In genomic region chr4:18954538-18954937, GRCh38 we compare ENCODE assay signal across 29 cellular contexts.
"Had no signal": no experiment of that assay in that cellular context is flagged by ENCODE, and none has a peak within 500 bp of the region (broad histone marks: within the 10 kb centered on the region; RNA-seq: fewer than 3 reads in every experiment).

No MANE protein-coding gene starts in this region.

- H3K36me3 ChIP-seq: ascending aorta, cardiac muscle cell, heart left ventricle, lower lobe of right lung, neural progenitor cell, spleen, transverse colon had no signal

- H3K4me3 Mint-ChIP-seq: activated CD4-positive, alpha-beta T cell treated with anti-CD3 and anti-CD28 coated beads for 36 hours; activated naive CD4-positive, alpha-beta T cell treated with anti-CD3 and anti-CD28 coated beads, Interleukin-2, amount 10 ng/mL, durations not matched to agents 7 days and 5 days; activated naive CD8-positive, alpha-beta T cell treated with anti-CD3 and anti-CD28 coated beads, Interleukin-2, amount 10 ng/mL, durations not matched to agents 7 days and 5 days; brain; effector memory CD8-positive, alpha-beta T cell; natural killer cell; neural progenitor cell had no signal

- H3K27me3 ChIP-seq: ascending aorta, cardiac muscle cell, heart left ventricle, neural progenitor cell, spleen, transverse colon had no signal

- H3K4me1 Mint-ChIP-seq: activated CD4-positive, alpha-beta T cell treated with anti-CD3 and anti-CD28 coated beads for 36 hours; activated naive CD4-positive, alpha-beta T cell treated with anti-CD3 and anti-CD28 coated beads, Interleukin-2, amount 10 ng/mL, durations not matched to agents 7 days and 5 days; activated naive CD8-positive, alpha-beta T cell treated with anti-CD3 and anti-CD28 coated beads, Interleukin-2, amount 10 ng/mL, durations not matched to agents 7 days and 5 days; brain; natural killer cell; neural progenitor cell had no signal

- ATAC-seq: activated CD4-positive, alpha-beta T cell treated with anti-CD3 and anti-CD28 coated beads for 36 hours; effector memory CD8-positive, alpha-beta T cell; heart left ventricle; left lobe of liver; natural killer cell; psoas muscle; right cardiac atrium had no signal

- H3K27ac ChIP-seq: ascending aorta, cardiac muscle cell, coronary artery, dorsolateral prefrontal cortex, heart left ventricle, lower lobe of right lung, neural progenitor cell, parathyroid adenoma, psoas muscle, spleen, transverse colon had no signal

- FAIRE-seq: endothelial cell of umbilical vein had no signal

- H3K27me3 Mint-ChIP-seq: activated CD4-positive, alpha-beta T cell treated with anti-CD3 and anti-CD28 coated beads for 36 hours; activated naive CD4-positive, alpha-beta T cell treated with anti-CD3 and anti-CD28 coated beads, Interleukin-2, amount 10 ng/mL, durations not matched to agents 7 days and 5 days; activated naive CD8-positive, alpha-beta T cell treated with anti-CD3 and anti-CD28 coated beads, Interleukin-2, amount 10 ng/mL, durations not matched to agents 7 days and 5 days; effector memory CD8-positive, alpha-beta T cell had no signal

- H3K27ac Mint-ChIP-seq: activated CD4-positive, alpha-beta T cell treated with anti-CD3 and anti-CD28 coated beads for 36 hours; activated naive CD4-positive, alpha-beta T cell treated with anti-CD3 and anti-CD28 coated beads, Interleukin-2, amount 10 ng/mL, durations not matched to agents 7 days and 5 days; activated naive CD8-positive, alpha-beta T cell treated with anti-CD3 and anti-CD28 coated beads, Interleukin-2, amount 10 ng/mL, durations not matched to agents 7 days and 5 days; effector memory CD8-positive, alpha-beta T cell; natural killer cell; neural progenitor cell had no signal

- H3K4me1 ChIP-seq: ascending aorta, heart left ventricle, lower lobe of right lung, neural progenitor cell, parathyroid adenoma, psoas muscle, spleen had no signal

- H3K9me3 Mint-ChIP-seq: brain had no signal

- H3K36me3 Mint-ChIP-seq: activated naive CD4-positive, alpha-beta T cell treated with anti-CD3 and anti-CD28 coated beads, Interleukin-2, amount 10 ng/mL, durations not matched to agents 7 days and 5 days; activated naive CD8-positive, alpha-beta T cell treated with anti-CD3 and anti-CD28 coated beads, Interleukin-2, amount 10 ng/mL, durations not matched to agents 7 days and 5 days; brain; natural killer cell; neural progenitor cell had no signal

- H3K9me3 ChIP-seq: ascending aorta, heart left ventricle, lower lobe of right lung, psoas muscle, transverse colon had no signal

- H3K4me3 ChIP-seq: ascending aorta, cardiac muscle cell, coronary artery, dorsolateral prefrontal cortex, heart left ventricle, lower lobe of right lung, neural progenitor cell, psoas muscle, spleen, transverse colon had no signal

- DNase-seq: activated CD4-positive, alpha-beta T cell treated with anti-CD3 and anti-CD28 coated beads for 36 hours; activated CD4-positive, alpha-beta T cell treated with anti-CD3 and anti-CD28 coated beads, Interleukin-2, amount 50 U/mL, for 48 hours; activated CD4-positive, CD25-positive, alpha-beta regulatory T cell; activated CD8-positive, alpha-beta memory T cell treated with anti-CD3 and anti-CD28 coated beads for 24 hours; activated gamma-delta T cell; activated naive CD4-positive, alpha-beta T cell treated with anti-CD3 and anti-CD28 coated beads, Interleukin-2, amount 10 ng/mL, durations not matched to agents 7 days and 5 days; activated naive CD8-positive, alpha-beta T cell treated with anti-CD3 and anti-CD28 coated beads, Interleukin-2, amount 10 ng/mL, durations not matched to agents 7 days and 5 days; activated T-cell treated with anti-CD3 and anti-CD28 coated beads, Interleukin-2, amount 50 U/mL, for 1 hour; dorsolateral prefrontal cortex; effector memory CD8-positive, alpha-beta T cell; heart left ventricle; hypothalamus; lower lobe of right lung; mesenchymal stem cell; natural killer cell; occipital lobe; psoas muscle; right cardiac atrium; spleen; stimulated activated naive CD4-positive, alpha-beta T cell treated with Interleukin-2 at 50 U/mL for 16 hours; transverse colon had no signal
